13 cellular contexts compared by ENCODE assay signal in genomic region chr13:87889241-87889640, GRCh38.
"Had no signal": no experiment of that assay in that cellular context is flagged by ENCODE, and none has a peak within 500 bp of the region (broad histone marks: within the 10 kb centered on the region; RNA-seq: fewer than 3 reads in every experiment).

No MANE protein-coding gene starts in this region.

- H3K9me3 ChIP-seq: esophagus squamous epithelium, right atrium auricular region had no signal

- H3K36me3 ChIP-seq: cardiac muscle cell, esophagus squamous epithelium, right atrium auricular region had no signal

- ATAC-seq: left cardiac atrium; naive thymus-derived CD4-positive, alpha-beta T cell had no signal

- H3K36me3 Mint-ChIP-seq: activated naive CD4-positive, alpha-beta T cell treated with anti-CD3 and anti-CD28 coated beads, Interleukin-2, amount 10 ng/mL, durations not matched to agents 7 days and 5 days; naive thymus-derived CD4-positive, alpha-beta T cell had no signal

- FAIRE-seq: small intestine, urothelium cell line had no signal

- H3K27ac ChIP-seq: cardiac muscle cell, esophagus squamous epithelium, right atrium auricular region had no signal

- H3K4me1 Mint-ChIP-seq: activated B cell treated with CpG ODN at 0.5 μM for 24 hours; activated CD4-positive, alpha-beta T cell treated with anti-CD3 and anti-CD28 coated beads, Interleukin-2, amount 10 ng/mL, durations not matched to agents 24 days and 14 days; activated naive CD4-positive, alpha-beta T cell treated with anti-CD3 and anti-CD28 coated beads, Interleukin-2, amount 10 ng/mL, durations not matched to agents 7 days and 5 days; naive thymus-derived CD4-positive, alpha-beta T cell had no signal

- H3K27ac Mint-ChIP-seq: activated B cell treated with CpG ODN at 0.5 μM for 24 hours; activated CD4-positive, alpha-beta T cell treated with anti-CD3 and anti-CD28 coated beads, Interleukin-2, amount 10 ng/mL, durations not matched to agents 24 days and 14 days; activated naive CD4-positive, alpha-beta T cell treated with anti-CD3 and anti-CD28 coated beads, Interleukin-2, amount 10 ng/mL, durations not matched to agents 7 days and 5 days; naive thymus-derived CD4-positive, alpha-beta T cell had no signal

- H3K4me3 ChIP-seq: cardiac muscle cell, esophagus squamous epithelium, right atrium auricular region had no signal

- H3K4me3 Mint-ChIP-seq: activated B cell treated with CpG ODN at 0.5 μM for 24 hours; activated CD4-positive, alpha-beta T cell treated with anti-CD3 and anti-CD28 coated beads, Interleukin-2, amount 10 ng/mL, durations not matched to agents 24 days and 14 days; activated naive CD4-positive, alpha-beta T cell treated with anti-CD3 and anti-CD28 coated beads, Interleukin-2, amount 10 ng/mL, durations not matched to agents 7 days and 5 days; naive thymus-derived CD4-positive, alpha-beta T cell had no signal

- H3K27me3 Mint-ChIP-seq: activated B cell treated with CpG ODN at 0.5 μM for 24 hours; activated CD4-positive, alpha-beta T cell treated with anti-CD3 and anti-CD28 coated beads, Interleukin-2, amount 10 ng/mL, durations not matched to agents 24 days and 14 days; activated naive CD4-positive, alpha-beta T cell treated with anti-CD3 and anti-CD28 coated beads, Interleukin-2, amount 10 ng/mL, durations not matched to agents 7 days and 5 days; naive thymus-derived CD4-positive, alpha-beta T cell had no signal

- H3K27me3 ChIP-seq: cardiac muscle cell, esophagus squamous epithelium, right atrium auricular region had no signal

- DNase-seq: activated B cell treated with CpG ODN at 0.5 μM for 24 hours; activated CD4-positive, alpha-beta T cell treated with anti-CD3 and anti-CD28 coated beads, Interleukin-2, amount 10 ng/mL, durations not matched to agents 24 days and 14 days; activated CD8-positive, alpha-beta memory T cell treated with anti-CD3 and anti-CD28 coated beads for 24 hours; activated naive CD4-positive, alpha-beta T cell treated with anti-CD3 and anti-CD28 coated beads, Interleukin-2, amount 10 ng/mL, durations not matched to agents 7 days and 5 days; esophagus squamous epithelium; foreskin fibroblast; left cardiac atrium; naive thymus-derived CD4-positive, alpha-beta T cell; posterior cingulate gyrus; small intestine had no signal

- H3K9me3 Mint-ChIP-seq: activated CD4-positive, alpha-beta T cell treated with anti-CD3 and anti-CD28 coated beads, Interleukin-2, amount 10 ng/mL, durations not matched to agents 24 days and 14 days had no signal

- H3K4me1 ChIP-seq: esophagus squamous epithelium, right atrium auricular region had no signal
